16 cellular contexts compared by ENCODE assay signal in the genomic region with DNA sequence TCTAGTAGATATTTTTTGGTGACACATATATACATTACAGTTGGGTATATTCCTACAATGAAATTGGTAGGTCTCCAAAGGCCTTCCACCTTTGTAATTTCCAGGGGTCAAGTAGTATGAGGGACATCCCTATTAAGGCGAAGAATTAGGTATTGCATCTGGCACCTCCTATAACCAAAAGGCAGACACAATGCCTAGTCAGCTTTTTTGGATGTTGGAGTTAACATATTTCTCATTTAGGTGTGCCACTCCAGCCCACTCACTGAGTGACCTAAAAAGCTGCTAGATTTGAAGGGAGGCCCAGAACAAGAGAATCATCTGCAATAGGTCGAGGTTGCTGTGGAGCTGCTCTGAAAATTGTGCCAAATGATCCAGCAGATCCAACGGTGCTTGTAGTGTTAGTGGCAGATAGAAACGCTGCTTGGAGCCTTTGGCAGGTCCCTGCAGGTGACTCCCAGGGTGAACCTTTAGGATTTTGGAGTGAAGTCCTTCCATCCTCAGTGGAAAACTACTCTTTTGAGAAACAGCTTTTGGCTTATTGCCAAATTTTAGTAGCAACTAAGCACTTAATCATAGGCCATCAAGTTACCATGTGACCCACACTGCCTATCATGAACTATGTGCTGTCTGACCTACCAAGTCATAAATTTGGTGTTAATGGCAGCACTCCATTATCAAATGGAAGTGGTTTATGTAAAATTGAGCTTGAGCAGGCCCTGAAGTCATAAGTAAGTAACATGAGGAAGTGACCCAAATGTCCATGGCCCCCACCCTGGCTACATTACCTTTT.
"Had no signal": no experiment of that assay in that cellular context is flagged by ENCODE, and none has a peak within 500 bp of the region (broad histone marks: within the 10 kb centered on the region; RNA-seq: fewer than 3 reads in every experiment).

No MANE protein-coding gene starts in this region.

- H3K4me1 ChIP-seq: esophagus squamous epithelium, uterus had no signal

- H3K27me3 ChIP-seq: adrenal gland, esophagus squamous epithelium, neutrophil, tibial artery, uterus had no signal

- H3K9me3 ChIP-seq: adrenal gland, esophagus squamous epithelium, neutrophil, tibial artery, uterus had no signal

- H3K4me3 ChIP-seq: adrenal gland, esophagus squamous epithelium, tibial artery, uterus had no signal

- DNase-seq: activated CD4-positive, alpha-beta memory T cell treated with anti-CD3 and anti-CD28 coated beads for 36 hours; activated CD4-positive, alpha-beta T cell treated with anti-CD3 and anti-CD28 coated beads for 1 hour; activated T-cell treated with anti-CD3 and anti-CD28 coated beads, Interleukin-2, amount 50 U/mL, for 24 hours; adrenal gland; caudate nucleus; esophagus squamous epithelium; foreskin melanocyte; left ventricle myocardium superior; natural killer cell; stimulated activated CD4-positive, alpha-beta T cell treated with anti-CD3 and anti-CD28 coated beads, Interleukin-4, amount 100 ng/mL, for 1 hour; stimulated activated naive B cell treated with anti-CD40 and anti-IgM and Interleukin-4, amounts not matched to agents 10 μg/mL and 1 μg/mL and 100 μg/mL, for 72 hours; T-helper 9 cell; tibial artery; uterus had no signal

- H3K36me3 ChIP-seq: adrenal gland, esophagus squamous epithelium, neutrophil, tibial artery, uterus had no signal

- H3K27ac ChIP-seq: adrenal gland, esophagus squamous epithelium, neutrophil, uterus, VCaP had no signal
